Comparison of ENCODE assay signal across 19 cellular contexts in genomic region chr10:61398730-61399129, GRCh38. TPM values are rescaled to one million over a fixed set of nuclear protein-coding genes. Genes with fewer than 3 reads are reported as not detected.
DNase-seq lines count a peak whose midpoint lies in the region; ATAC-seq, FAIRE-seq and TF ChIP-seq lines count a peak whose summit lies in the region.
"Had no signal": no experiment of that assay in that cellular context is flagged by ENCODE, and none has a peak within 500 bp of the region (broad histone marks: within the 10 kb centered on the region; RNA-seq: fewer than 3 reads in every experiment).

No MANE protein-coding gene starts in this region.

- no peaks in the 10 kb centered on the region for H3K79me2 ChIP-seq in PC-3 (ENCODE audit: low read length)

- POLR2A ChIA-PET in PC-3 (lab: Charles Lee; ENCODE audit: unreplicated experiment): interaction anchor here (0.6 kb wide), 2 partner anchors 113 to 127 kb away, joined by 3 to 7 read pairs; no protein-coding TSS in a partner anchor

- peaks cover 9% of the 10 kb centered on the region for H3F3A ChIP-seq in PC-3 (ENCODE audit: low read length, unreplicated experiment)

- H3K9me3 Mint-ChIP-seq in activated CD8-positive, alpha-beta memory T cell treated with anti-CD3 and anti-CD28 coated beads, Interleukin-2, amount 10 ng/mL, durations not matched to agents 7 days and 5 days (ENCODE audit: low read depth): peaks cover 4% of the 10 kb centered on the region
- H3K9me3 Mint-ChIP-seq: CD8-positive, alpha-beta T cell had no signal

- no peak for TF ChIP-seq CTCF in PC-3 (conservative IDR thresholded peaks at IDR 0.05; ENCODE audit: low read depth, low read length)
- no peak for TF ChIP-seq CTCF in fibroblast of the aortic adventitia (IDR thresholded peaks at IDR 0.05; ENCODE audit: insufficient read depth, low read length)

- H3K27me3 ChIP-seq in PC-3 (ENCODE audit: low read length): no peaks in the 10 kb centered on the region
- H3K27me3 ChIP-seq in small intestine (ENCODE audit: control insufficient read depth in 2 of 2, insufficient read depth in 2 of 2, low read length in 2 of 2): no peaks in the 10 kb centered on the region
- H3K27me3 ChIP-seq: SJCRH30 had no signal

- peaks cover 33% of the 10 kb centered on the region for H3K4me1 ChIP-seq in PC-3 (ENCODE audit: insufficient read depth, low read length)
- peaks cover 2 to 4% of the 10 kb centered on the region in 2 donors for H3K4me1 ChIP-seq in small intestine (ENCODE audit: control insufficient read depth in 2 of 2, insufficient read depth in 1 of 2, low read depth in 1 of 2, low read length in 1 of 2)
- H3K4me1 ChIP-seq: SJCRH30 had no signal

- H3K36me3 ChIP-seq in PC-3 (ENCODE audit: low read depth, low read length): no peaks in the 10 kb centered on the region
- H3K36me3 ChIP-seq in small intestine (ENCODE audit: control insufficient read depth in 2 of 2, insufficient read depth in 2 of 2, low read length in 2 of 2): no peaks in the 10 kb centered on the region
- H3K36me3 ChIP-seq: SJCRH30 had no signal

- no peaks in the 10 kb centered on the region for H4K20me1 ChIP-seq in PC-3 (ENCODE audit: low read length)

- peak overlapping the region; percentile 11; the same call in 1 of the 2 replicates for H3K9ac ChIP-seq in PC-3 (ENCODE audit: low read length)

- H3K9me2 ChIP-seq in PC-3 (replicated peaks; ENCODE audit: low read length): no peaks in the 10 kb centered on the region

- peak; percentile 99 for ATAC-seq in PC-3
- no peak for ATAC-seq in activated CD8-positive, alpha-beta memory T cell treated with anti-CD3 and anti-CD28 coated beads, Interleukin-2, amount 10 ng/mL, durations not matched to agents 7 days and 5 days
- ATAC-seq in GM21526 (IDR thresholded peaks at IDR 0.05; ENCODE audit: low FRiP score, unreplicated experiment): no peak
- ATAC-seq: CD8-positive, alpha-beta T cell had no signal

- no TSS peak for BruUV-seq in PC-3 (replicated peaks; lab: Mats Ljungman, UMichigan)

- H3K9me3 ChIP-seq in PC-3 (ENCODE audit: low read length) (no peaks in the 10 kb centered on the region), small intestine (ENCODE audit: control insufficient read depth, low read depth) (no peaks in the 10 kb centered on the region)
- H3K9me3 ChIP-seq: SJCRH30 had no signal

- no peak overlapping the region for H2AFZ ChIP-seq in PC-3 (ENCODE audit: low read length)

- peaks cover 7% of the 10 kb centered on the region for H3K27me3 Mint-ChIP-seq in activated CD8-positive, alpha-beta memory T cell treated with anti-CD3 and anti-CD28 coated beads, Interleukin-2, amount 10 ng/mL, durations not matched to agents 7 days and 5 days
- H3K27me3 Mint-ChIP-seq: IgD-negative memory B cell had no signal

- intact Hi-C loops in PC-3 (cut with micrococcal nuclease): loop anchor here (1.0 to 5.0 kb wide), 3 partner anchors 36 to 79 kb away; no protein-coding TSS in a partner anchor

- H3K4me2 ChIP-seq in PC-3 (ENCODE audit: low read length): peak overlapping the region; percentile 51

- CTCF ChIA-PET in PC-3 (lab: Charles Lee): interaction anchor here (0.5 to 1.2 kb wide), 3 partner anchors 127 to 503 kb away, joined by 3 to 6 read pairs (median 4); no protein-coding TSS in a partner anchor
- CTCF ChIA-PET in activated CD8-positive, alpha-beta memory T cell treated with anti-CD3 and anti-CD28 coated beads, Interleukin-2, amount 10 ng/mL, durations not matched to agents 7 days and 5 days (lab: Charles Lee): interaction anchor here (1.0 kb wide), 1 partner anchor 9 kb away, joined by 3 read pairs; no protein-coding TSS in a partner anchor

- H3K4me3 ChIP-seq in PC-3 (ENCODE audit: low read length) (no peak overlapping the region), fibroblast of the aortic adventitia (ENCODE audit: low read depth, low read length) (no peak overlapping the region), small intestine (ENCODE audit: low read depth in 1 of 2, low read length in 2 of 2) (no peak overlapping the region)
- H3K4me3 ChIP-seq: SJCRH30 had no signal

- H3K4me1 Mint-ChIP-seq in activated CD8-positive, alpha-beta memory T cell treated with anti-CD3 and anti-CD28 coated beads, Interleukin-2, amount 10 ng/mL, durations not matched to agents 7 days and 5 days: peaks cover 9% of the 10 kb centered on the region

- H3K27ac Mint-ChIP-seq in activated CD8-positive, alpha-beta memory T cell treated with anti-CD3 and anti-CD28 coated beads, Interleukin-2, amount 10 ng/mL, durations not matched to agents 7 days and 5 days: no peak overlapping the region
- H3K27ac Mint-ChIP-seq: CD8-positive, alpha-beta T cell; IgD-negative memory B cell had no signal

- FAIRE-seq in small intestine (lab: Jason Lieb, UNC): no peak
- FAIRE-seq: GM19239 had no signal

- no peak overlapping the region for H3K4me3 Mint-ChIP-seq in activated CD8-positive, alpha-beta memory T cell treated with anti-CD3 and anti-CD28 coated beads, Interleukin-2, amount 10 ng/mL, durations not matched to agents 7 days and 5 days
- H3K4me3 Mint-ChIP-seq: CD8-positive, alpha-beta T cell had no signal

- H3K27ac ChIP-seq in PC-3 (ENCODE audit: low read length) (peak overlapping the region; percentile 71), small intestine (ENCODE audit: low read depth in 1 of 2, low read length in 1 of 2) (no peak overlapping the region)
- H3K27ac ChIP-seq: 22Rv1, RWPE1, SJCRH30 had no signal

- H3K36me3 Mint-ChIP-seq in activated CD8-positive, alpha-beta memory T cell treated with anti-CD3 and anti-CD28 coated beads, Interleukin-2, amount 10 ng/mL, durations not matched to agents 7 days and 5 days: peaks cover 6% of the 10 kb centered on the region
- H3K36me3 Mint-ChIP-seq: CD8-positive, alpha-beta T cell; IgD-negative memory B cell had no signal

- DNase-seq in DMS53 (lab: John Stamatoyannopoulos, UW) (peak; percentile 47), DMS53 treated with DMSO at 0.1 percent for 48 hours (lab: John Stamatoyannopoulos, UW; ENCODE audit: unreplicated experiment) (no peak), PC-3 (peak; percentile 99), fibroblast of the aortic adventitia (ENCODE audit: low read depth) (peak; percentile 10), small intestine (peak; percentile 16), EL (no peak)
- no peak for DNase-seq in activated CD8-positive, alpha-beta memory T cell treated with anti-CD3 and anti-CD28 coated beads, Interleukin-2, amount 10 ng/mL, durations not matched to agents 7 days and 5 days
- DNase-seq: CD8-positive, alpha-beta T cell; H7; NCI-H1436; NCI-H2029; NCI-H2171; NCI-H69; SJCRH30 had no signal

RNA-seq across cellular contexts. Expression of gene TMEM26, which starts 54.5 kb away (rescaled TPM):
- total RNA-seq in PC-3 (2014; rRNA removed) (0.12 TPM in 1 of 2 replicates, not detected in the other), fibroblast of the aortic adventitia (ENCODE audit: low replicate concordance) (5.7 and 20.5 TPM in 2 replicates)
- polyA plus RNA-seq in small intestine: 1 to 10 TPM in 1 of 3 donors, under 1 TPM in 1, not detected in 1; 0.33 to 1.9 TPM
- total RNA-seq in activated CD8-positive, alpha-beta memory T cell treated with anti-CD3 and anti-CD28 coated beads, Interleukin-2, amount 10 ng/mL, durations not matched to agents 7 days and 5 days: not detected
- total RNA-seq: CD8-positive, alpha-beta T cell; H7; SJCRH30 had no signal
- polyA plus RNA-seq: IgD-negative memory B cell had no signal

Comparison
In these comparisons a context has a peak if more than half of its experiments do, and no peak if none do; other contexts are left out.
1. DNase-seq: peak in DMS53 (single experiment), PC-3 (single experiment), fibroblast of the aortic adventitia (single experiment) and small intestine (single experiment); none in DMS53 treated with DMSO at 0.1 percent for 48 hours (single experiment), activated CD8-positive, alpha-beta memory T cell treated with anti-CD3 and anti-CD28 coated beads, Interleukin-2, amount 10 ng/mL, durations not matched to agents 7 days and 5 days (single experiment) and EL (single experiment).